In genomic region chr6:11092654-11093053, GRCh38 we compare ENCODE assay signal across 1 cellular context.
A peak's percentile ranks its signal among the peaks of the same experiment; 100 is the strongest.
TF ChIP-seq lines count a peak whose summit lies in the region.

No MANE protein-coding gene starts in this region.

TF ChIP-seq in K562, 482 proteins besides CTCF, POLR2A, EP300 and RAD21:
- TF ChIP-seq, protein P1, sequence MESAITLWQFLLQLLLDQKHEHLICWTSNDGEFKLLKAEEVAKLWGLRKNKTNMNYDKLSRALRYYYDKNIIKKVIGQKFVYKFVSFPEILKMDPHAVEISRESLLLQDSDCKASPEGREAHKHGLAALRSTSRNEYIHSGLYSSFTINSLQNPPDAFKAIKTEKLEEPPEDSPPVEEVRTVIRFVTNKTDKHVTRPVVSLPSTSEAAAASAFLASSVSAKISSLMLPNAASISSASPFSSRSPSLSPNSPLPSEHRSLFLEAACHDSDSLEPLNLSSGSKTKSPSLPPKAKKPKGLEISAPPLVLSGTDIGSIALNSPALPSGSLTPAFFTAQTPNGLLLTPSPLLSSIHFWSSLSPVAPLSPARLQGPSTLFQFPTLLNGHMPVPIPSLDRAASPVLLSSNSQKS (CRISPR knock-in tag; IDR thresholded peaks at IDR 0.05), result no peak
- no peak for TF ChIP-seq HDGF (IDR thresholded peaks at IDR 0.05)
- peak; percentile 84 for TF ChIP-seq ZKSCAN1 (IDR thresholded peaks at IDR 0.05; ENCODE audit: low read depth, low read length)
- no peak for TF ChIP-seq PHF21A (IDR thresholded peaks at IDR 0.05; ENCODE audit: borderline replicate concordance, low read depth)
- TF ChIP-seq, protein P2, sequence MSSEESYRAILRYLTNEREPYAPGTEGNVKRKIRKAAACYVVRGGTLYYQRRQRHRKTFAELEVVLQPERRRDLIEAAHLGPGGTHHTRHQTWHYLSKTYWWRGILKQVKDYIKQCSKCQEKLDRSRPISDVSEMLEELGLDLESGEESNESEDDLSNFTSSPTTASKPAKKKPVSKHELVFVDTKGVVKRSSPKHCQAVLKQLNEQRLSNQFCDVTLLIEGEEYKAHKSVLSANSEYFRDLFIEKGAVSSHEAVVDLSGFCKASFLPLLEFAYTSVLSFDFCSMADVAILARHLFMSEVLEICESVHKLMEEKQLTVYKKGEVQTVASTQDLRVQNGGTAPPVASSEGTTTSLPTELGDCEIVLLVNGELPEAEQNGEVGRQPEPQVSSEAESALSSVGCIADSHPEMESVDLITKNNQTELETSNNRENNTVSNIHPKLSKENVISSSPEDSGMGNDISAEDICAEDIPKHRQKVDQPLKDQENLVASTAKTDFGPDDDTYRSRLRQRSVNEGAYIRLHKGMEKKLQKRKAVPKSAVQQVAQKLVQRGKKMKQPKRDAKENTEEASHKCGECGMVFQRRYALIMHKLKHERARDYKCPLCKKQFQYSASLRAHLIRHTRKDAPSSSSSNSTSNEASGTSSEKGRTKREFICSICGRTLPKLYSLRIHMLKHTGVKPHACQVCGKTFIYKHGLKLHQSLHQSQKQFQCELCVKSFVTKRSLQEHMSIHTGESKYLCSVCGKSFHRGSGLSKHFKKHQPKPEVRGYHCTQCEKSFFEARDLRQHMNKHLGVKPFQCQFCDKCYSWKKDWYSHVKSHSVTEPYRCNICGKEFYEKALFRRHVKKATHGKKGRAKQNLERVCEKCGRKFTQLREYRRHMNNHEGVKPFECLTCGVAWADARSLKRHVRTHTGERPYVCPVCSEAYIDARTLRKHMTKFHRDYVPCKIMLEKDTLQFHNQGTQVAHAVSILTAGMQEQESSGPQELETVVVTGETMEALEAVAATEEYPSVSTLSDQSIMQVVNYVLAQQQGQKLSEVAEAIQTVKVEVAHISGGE (CRISPR knock-in tag; IDR thresholded peaks at IDR 0.05), result no peak
TF ChIP-seq in K562: peak in this region for 1.
